In genomic region chr2:151261240-151261976, GRCh38 we compare ENCODE assay signal across 8 cellular contexts. TPM values are rescaled to one million over a fixed set of nuclear protein-coding genes. Genes with fewer than 3 reads are reported as not detected.
DNase-seq lines count a peak whose midpoint lies in the region; ATAC-seq, FAIRE-seq and TF ChIP-seq lines count a peak whose summit lies in the region.

Gene RBM43, minus strand, starts transcription at chr2:151261863. Its CDS starts 136 bp downstream, at chr2:151261727.

- intact Hi-C loops in activated B cell treated with CpG ODN at 0.5 μM for 24 hours (cut with micrococcal nuclease), result loop anchor here (1.0 to 5.0 kb wide), 6 partner anchors 28 to 1674 kb away; partner anchors contain the start of genes ARL6IP6, FMNL2, MMADHC and NMI

- peak within 1 kb of the TSS; percentile 93 for H3K4me3 Mint-ChIP-seq in activated B cell treated with CpG ODN at 0.5 μM for 24 hours

- H3K27ac Mint-ChIP-seq in activated B cell treated with CpG ODN at 0.5 μM for 24 hours, result peak within 1 kb of the TSS; percentile 94

- CTCF ChIA-PET in activated B cell treated with CpG ODN at 0.5 μM for 24 hours (lab: Charles Lee), result interaction anchor here (0.7 to 1.1 kb wide), 4 partner anchors 37 to 1700 kb away, joined by 3 to 4 read pairs (median 3); partner anchors contain the start of gene RIF1

- H3K9me3 Mint-ChIP-seq in activated B cell treated with CpG ODN at 0.5 μM for 24 hours, result no peaks in the 10 kb centered on the region

- TF ChIP-seq POLR2A in GM18526 (IDR thresholded peaks at IDR 0.05; ENCODE audit: extremely low read depth, insufficient read length), result peak; percentile 79

- peak within 1 kb of the TSS; percentile 93 for H3K27ac ChIP-seq in caudate nucleus (ENCODE audit: low read depth, low read length)

- H3K4me1 Mint-ChIP-seq in activated B cell treated with CpG ODN at 0.5 μM for 24 hours, result peaks cover 20% of the 10 kb centered on the region

- DNase-seq in NCI-H2107 treated with DMSO at 0.1 percent for 48 hours (lab: John Stamatoyannopoulos, UW; ENCODE audit: unreplicated experiment), result peak; percentile 64
- peak; percentile 58 for DNase-seq in activated B cell treated with CpG ODN at 0.5 μM for 24 hours
- DNase-seq in caudate nucleus (lab: John Stamatoyannopoulos, UW), result peak in 58 of 61 donors; percentile 16 to 84 (median 58)
- DNase-seq in stimulated activated CD4-positive, alpha-beta T cell treated with anti-CD3 and anti-CD28 coated beads, Interleukin-12 subunit alpha, Interleukin-12 subunit beta, amount 100 ng/mL, for 24 hours (ENCODE audit: low read depth in 2 of 2), result peak; percentile 56 to 72

- POLR2A ChIA-PET in activated B cell treated with CpG ODN at 0.5 μM for 24 hours (lab: Charles Lee), result interaction anchor here (0.7 to 4.0 kb wide), 10 partner anchors 9 to 1674 kb away, joined by 3 to 74 read pairs (median 4); partner anchors contain the start of genes ARL5A, MMADHC, NMI and RIF1

- ATAC-seq in HG03064 (IDR thresholded peaks at IDR 0.05; ENCODE audit: low read depth, unreplicated experiment), result peak; percentile 95
- peak; percentile 90 for ATAC-seq in activated B cell treated with CpG ODN at 0.5 μM for 24 hours (ENCODE audit: low read depth)

- FAIRE-seq in A204.1 (lab: Jason Lieb, UNC) (peak; percentile 75), islet of Langerhans (lab: Jason Lieb, UNC) (peak; percentile 33)

- TF ChIP-seq CTCF in activated B cell treated with CpG ODN at 0.5 μM for 24 hours (IDR thresholded peaks at IDR 0.05), result no peak

- H3K36me3 Mint-ChIP-seq in activated B cell treated with CpG ODN at 0.5 μM for 24 hours (ENCODE audit: low read depth), result peaks cover 4% of the 10 kb centered on the region

- no peaks in the 10 kb centered on the region for H3K27me3 Mint-ChIP-seq in activated B cell treated with CpG ODN at 0.5 μM for 24 hours

RNA-seq across cellular contexts. Expression of gene RBM43, which starts in this region (rescaled TPM):
- 4.8 and 5.0 TPM in 2 replicates for total RNA-seq in activated B cell treated with CpG ODN at 0.5 μM for 24 hours

Comparison
In these comparisons a context has a peak if more than half of its experiments do, and no peak if none do; other contexts are left out.
1. Peak in every context shown above with its lines: DNase-seq, ATAC-seq and H3K27ac ChIP-seq.